ENCODE assay signal across 16 cellular contexts in the genomic region with DNA sequence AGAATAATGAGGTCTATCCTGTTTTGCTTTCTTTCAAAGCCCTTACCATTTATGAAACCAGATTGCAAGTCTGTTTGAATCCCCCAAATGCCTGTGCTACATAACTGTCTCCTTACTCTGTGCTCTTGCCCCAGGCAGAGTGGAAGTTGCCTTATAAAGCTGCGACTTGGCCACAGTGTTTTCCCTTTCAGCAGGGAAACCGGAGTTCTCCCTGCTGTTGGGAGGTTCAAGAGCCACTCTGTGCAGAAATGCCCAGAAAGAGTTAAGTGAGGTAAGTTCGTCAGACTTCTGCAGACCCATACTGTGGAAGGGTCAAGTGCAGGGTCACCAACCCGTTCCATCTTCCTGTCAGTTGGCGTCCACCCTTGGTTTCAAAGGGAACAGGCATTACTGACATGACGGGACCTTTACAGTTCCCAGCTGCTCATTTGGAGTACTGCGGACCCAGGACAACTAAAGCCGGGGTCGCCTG.
A peak's percentile ranks its signal among the peaks of the same experiment; 100 is the strongest.
DNase-seq lines count a peak whose midpoint lies in the region; ATAC-seq, FAIRE-seq and TF ChIP-seq lines count a peak whose summit lies in the region.
"Had no signal": no experiment of that assay in that cellular context is flagged by ENCODE, and none has a peak within 500 bp of the region (broad histone marks: within the 10 kb centered on the region; RNA-seq: fewer than 3 reads in every experiment).

No MANE protein-coding gene starts in this region.

- H3K27me3 ChIP-seq in NT2/D1 (ENCODE audit: insufficient read depth, insufficient read length): no peaks in the 10 kb centered on the region
- H3K27me3 ChIP-seq in cardiac muscle cell: no peaks in the 10 kb centered on the region
- H3K27me3 ChIP-seq in spleen (replicated peaks in 1 of 7): no peaks in the 10 kb centered on the region
- no peaks in the 10 kb centered on the region for H3K27me3 ChIP-seq in small intestine (ENCODE audit: control insufficient read depth in 2 of 2, insufficient read depth in 2 of 2, low read length in 2 of 2)

- FAIRE-seq in small intestine (lab: Jason Lieb, UNC): no peak

- 71 to 74% methylated on average over 7 to 9 of the region's 9 CpGs for WGBS in mesodermal cell (ENCODE audit: insufficient coverage in 2 of 2), 2 experiments
- WGBS in spleen, 5 donors: 46 to 78% (median 70%) methylated on average over 9 of the region's 9 CpGs
- WGBS in small intestine, 3 donors: 66 to 91% (median 85%) methylated on average over 9 of the region's 9 CpGs

- no peak for DNase-seq in NT2/D1 (ENCODE audit: low read depth, low spot score)
- peak; percentile 1 to 18 for DNase-seq in cardiac muscle cell (ENCODE audit: low read depth in 1 of 2, low spot score in 1 of 2)
- no peak for DNase-seq in spleen
- no peak for DNase-seq in NCI-H524 (lab: John Stamatoyannopoulos, UW)
- no peak for DNase-seq in small intestine
- no peak for DNase-seq in NCI-H82 treated with DMSO at 0.1 percent for 48 hours (lab: John Stamatoyannopoulos, UW; ENCODE audit: unreplicated experiment)
- DNase-seq: activated CD4-positive, alpha-beta T cell treated with anti-CD3 and anti-CD28 coated beads, Interleukin-2, amount 50 U/mL, for 4 hours; activated T-cell treated with anti-CD3 and anti-CD28 coated beads, Interleukin-2, amount 50 U/mL, for 48 hours; CD8-positive, alpha-beta memory T cell; Kasumi-1; naive B cell; NCI-H1436 treated with DMSO at 0.1 percent for 48 hours; NCI-H446 treated with DMSO at 0.1 percent for 48 hours had no signal

- H3K27ac ChIP-seq in cardiac muscle cell (peak overlapping the region; percentile 8), mesodermal cell (ENCODE audit: low read depth, low read length, severe bottlenecking) (peak overlapping the region; percentile 1), spleen (peak overlapping the region in 7 of 8 donors; percentile 7 to 62 (median 53)), small intestine (ENCODE audit: low read depth in 1 of 2, low read length in 1 of 2) (no peak overlapping the region)

- H3K4me3 ChIP-seq in NT2/D1 (ENCODE audit: insufficient read length, low read depth): no peak overlapping the region
- H3K4me3 ChIP-seq in cardiac muscle cell: no peak overlapping the region
- no peak overlapping the region for H3K4me3 ChIP-seq in mesodermal cell (ENCODE audit: extremely low read depth, insufficient read depth, low read length, poor library complexity, severe bottlenecking)
- H3K4me3 ChIP-seq in spleen: peak overlapping the region in 2 of 8 donors; percentile 18 to 46
- no peak overlapping the region for H3K4me3 ChIP-seq in small intestine (ENCODE audit: low read depth in 1 of 2, low read length in 2 of 2)

- no peak for ATAC-seq in esophagus mucosa
- ATAC-seq: SK-N-SH treated with all-trans-retinoic acid at 6 μM for 48 hours had no signal

- peak overlapping the region; percentile 12 for H3K9ac ChIP-seq in NT2/D1 (ENCODE audit: insufficient read length, low read depth)

- peaks cover 7% of the 10 kb centered on the region for H3K4me1 ChIP-seq in NT2/D1 (ENCODE audit: insufficient read depth, insufficient read length)
- peaks cover 29% of the 10 kb centered on the region for H3K4me1 ChIP-seq in cardiac muscle cell (ENCODE audit: low read depth)
- H3K4me1 ChIP-seq in mesodermal cell (ENCODE audit: control insufficient read depth, insufficient read depth, low read length, poor library complexity, severe bottlenecking): peaks cover 15% of the 10 kb centered on the region
- H3K4me1 ChIP-seq in spleen: peaks cover 0 to 25% (median 13%) of the 10 kb centered on the region in 6 donors
- no peaks in the 10 kb centered on the region for H3K4me1 ChIP-seq in small intestine (ENCODE audit: control insufficient read depth in 2 of 2, insufficient read depth in 1 of 2, low read depth in 1 of 2, low read length in 1 of 2)

- H3K9me3 ChIP-seq in NT2/D1 (ENCODE audit: insufficient read depth, low read length) (no peaks in the 10 kb centered on the region), cardiac muscle cell (ENCODE audit: low read depth) (no peaks in the 10 kb centered on the region), mesodermal cell (ENCODE audit: control insufficient read depth, low read length) (no peaks in the 10 kb centered on the region), spleen (no peaks in the 10 kb centered on the region), small intestine (ENCODE audit: control insufficient read depth, low read depth) (no peaks in the 10 kb centered on the region)

- TF ChIP-seq CTCF in cardiac muscle cell (IDR thresholded peaks at IDR 0.05; ENCODE audit: low read depth, low read length): no peak
- no peak for TF ChIP-seq CTCF in spleen (IDR thresholded peaks at IDR 0.05 in 8 of 11, conservative IDR thresholded peaks at IDR 0.05 in 3 of 11)

- H3K36me3 ChIP-seq in NT2/D1 (ENCODE audit: insufficient read depth, insufficient read length, low read length): no peaks in the 10 kb centered on the region
- no peaks in the 10 kb centered on the region for H3K36me3 ChIP-seq in cardiac muscle cell
- H3K36me3 ChIP-seq in mesodermal cell (ENCODE audit: control insufficient read depth, insufficient read depth, low read length): no peaks in the 10 kb centered on the region
- H3K36me3 ChIP-seq in spleen: no peaks in the 10 kb centered on the region
- H3K36me3 ChIP-seq in small intestine (ENCODE audit: control insufficient read depth in 2 of 2, insufficient read depth in 2 of 2, low read length in 2 of 2): no peaks in the 10 kb centered on the region

- intact Hi-C loops in spleen (cut with DNase I; ENCODE audit: low total_unique reads): no loop called here

- no peak for TF ChIP-seq POLR2A in spleen (IDR thresholded peaks at IDR 0.05)

Comparison
In these comparisons a context has a peak if more than half of its experiments do, and no peak if none do; other contexts are left out.
1. DNase-seq: peak in cardiac muscle cell (2 of 2); none in NT2/D1 (single experiment), spleen (single experiment), NCI-H524 (0 of 2), small intestine (single experiment) and NCI-H82 treated with DMSO at 0.1 percent for 48 hours (single experiment).
2. H3K27ac ChIP-seq: peak in cardiac muscle cell (single experiment), mesodermal cell (single experiment) and spleen (7 of 8); none in small intestine (0 of 2).